In the genomic region with DNA sequence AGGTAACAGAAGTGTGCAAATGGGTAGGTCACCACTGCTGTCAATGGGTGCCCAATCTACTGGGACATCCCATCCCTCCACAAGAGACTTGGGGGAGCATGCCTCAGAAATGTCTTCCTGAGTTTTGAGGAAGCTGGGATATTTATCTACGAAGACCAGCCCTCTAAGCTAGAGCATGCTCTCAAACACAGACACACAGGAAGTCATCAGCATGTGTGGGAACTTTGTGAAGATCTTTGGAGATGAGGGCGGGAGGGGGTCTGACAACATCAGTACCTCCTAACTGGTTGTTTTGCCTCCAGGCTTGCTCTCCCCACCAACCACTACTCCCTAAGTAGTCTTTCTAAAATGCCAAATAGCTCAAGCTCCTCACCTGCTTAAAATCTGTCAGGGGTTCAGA, we compare ENCODE assay signal across 1 cellular context.
TF ChIP-seq lines count a peak whose summit lies in the region.

No MANE protein-coding gene starts in this region.

TF ChIP-seq in K562, 482 proteins besides CTCF, POLR2A, EP300 and RAD21 (continued from another document):
- TF ChIP-seq, protein P1, sequence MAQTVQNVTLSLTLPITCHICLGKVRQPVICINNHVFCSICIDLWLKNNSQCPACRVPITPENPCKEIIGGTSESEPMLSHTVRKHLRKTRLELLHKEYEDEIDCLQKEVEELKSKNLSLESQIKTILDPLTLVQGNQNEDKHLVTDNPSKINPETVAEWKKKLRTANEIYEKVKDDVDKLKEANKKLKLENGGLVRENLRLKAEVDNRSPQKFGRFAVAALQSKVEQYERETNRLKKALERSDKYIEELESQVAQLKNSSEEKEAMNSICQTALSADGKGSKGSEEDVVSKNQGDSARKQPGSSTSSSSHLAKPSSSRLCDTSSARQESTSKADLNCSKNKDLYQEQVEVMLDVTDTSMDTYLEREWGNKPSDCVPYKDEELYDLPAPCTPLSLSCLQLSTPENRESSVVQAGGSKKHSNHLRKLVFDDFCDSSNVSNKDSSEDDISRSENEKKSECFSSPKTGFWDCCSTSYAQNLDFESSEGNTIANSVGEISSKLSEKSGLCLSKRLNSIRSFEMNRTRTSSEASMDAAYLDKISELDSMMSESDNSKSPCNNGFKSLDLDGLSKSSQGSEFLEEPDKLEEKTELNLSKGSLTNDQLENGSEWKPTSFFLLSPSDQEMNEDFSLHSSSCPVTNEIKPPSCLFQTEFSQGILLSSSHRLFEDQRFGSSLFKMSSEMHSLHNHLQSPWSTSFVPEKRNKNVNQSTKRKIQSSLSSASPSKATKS (CRISPR knock-in tag; IDR thresholded peaks at IDR 0.05) = no peak
